8 cellular contexts compared by ENCODE assay signal in genomic region chr7:98250789-98251188, GRCh38. TPM values are rescaled to one million over a fixed set of nuclear protein-coding genes. Genes with fewer than 3 reads are reported as not detected.
DNase-seq lines count a peak whose midpoint lies in the region; ATAC-seq, FAIRE-seq and TF ChIP-seq lines count a peak whose summit lies in the region.

No MANE protein-coding gene starts in this region.

- H3K9ac ChIP-seq in HepG2 (ENCODE audit: insufficient read depth, low read depth, low read length), result peak overlapping the region; percentile 71; the same call in 1 of the 2 replicates
- H3K9ac ChIP-seq in fibroblast of lung (ENCODE audit: insufficient read depth, low read length), result no peak overlapping the region

- no peaks in the 10 kb centered on the region for H4K20me1 ChIP-seq in HepG2 (ENCODE audit: insufficient read depth, low read length)
- H4K20me1 ChIP-seq in fibroblast of lung (ENCODE audit: control insufficient read depth, extremely low read depth, insufficient read depth, low read length), result no peaks in the 10 kb centered on the region

- H3K36me3 Mint-ChIP-seq in activated CD4-positive, alpha-beta memory T cell treated with anti-CD3 and anti-CD28 coated beads, Interleukin-2, amount 10 ng/mL, durations not matched to agents 7 days and 5 days (ENCODE audit: low read depth), result peaks cover 28% of the 10 kb centered on the region

- H3K4me1 Mint-ChIP-seq in activated CD4-positive, alpha-beta memory T cell treated with anti-CD3 and anti-CD28 coated beads, Interleukin-2, amount 10 ng/mL, durations not matched to agents 7 days and 5 days, result peaks cover 53% of the 10 kb centered on the region

- TSS peak; percentile 65 for BruUV-seq in HepG2 (replicated peaks; lab: Mats Ljungman, UMichigan)

- no peak for DNase-seq in HepG2 (ENCODE audit: low spot score)
- DNase-seq in right lobe of liver, result no peak
- DNase-seq in activated CD4-positive, alpha-beta memory T cell treated with anti-CD3 and anti-CD28 coated beads, Interleukin-2, amount 10 ng/mL, durations not matched to agents 7 days and 5 days, result peak; percentile 66
- DNase-seq in fibroblast of lung (ENCODE audit: low read depth in 2 of 2), result no peak
- DNase-seq in stimulated activated CD4-positive, alpha-beta T cell treated with anti-CD3 and anti-CD28 coated beads, Interleukin-4, amount 100 ng/mL, for 24 hours, result peak; percentile 36
- DNase-seq in islet precursor cell, result no peak
- no peak for DNase-seq in NCI-H1694 (lab: John Stamatoyannopoulos, UW)
- DNase-seq in NCI-H226, result no peak

- H3K4me3 ChIP-seq in HepG2 (replicated peaks in 1 of 3; ENCODE audit: insufficient read depth in 1 of 3, low read depth in 2 of 3, low read length in 3 of 3), result peak overlapping the region; percentile 66 to 100 (median 88)
- H3K4me3 ChIP-seq in right lobe of liver, result no peak overlapping the region
- H3K4me3 ChIP-seq in fibroblast of lung (replicated peaks in 1 of 4; ENCODE audit: control extremely low read depth in 1 of 4, insufficient read depth in 1 of 4, low read depth in 3 of 4, low read length in 4 of 4), result peak overlapping the region; percentile 74 to 96 (median 90)

- in situ Hi-C loops in HepG2 (cut with HindIII; ENCODE audit: extremely low pct_ligation_motif_present, low pct_unique_long_range_greater_than_20kb), result no loop called here

- H3K27me3 Mint-ChIP-seq in activated CD4-positive, alpha-beta memory T cell treated with anti-CD3 and anti-CD28 coated beads, Interleukin-2, amount 10 ng/mL, durations not matched to agents 7 days and 5 days, result no peaks in the 10 kb centered on the region

- H3K27me3 ChIP-seq in HepG2 (ENCODE audit: control insufficient read depth in 1 of 2, insufficient read depth in 2 of 2, low read length in 2 of 2), result no peaks in the 10 kb centered on the region; a peak in 1 of 5 replicates
- no peaks in the 10 kb centered on the region for H3K27me3 ChIP-seq in right lobe of liver
- H3K27me3 ChIP-seq in fibroblast of lung (ENCODE audit: control insufficient read depth, insufficient read depth, low read length), result no peaks in the 10 kb centered on the region

- H3K27ac ChIP-seq in HepG2 (ENCODE audit: extremely low read length, insufficient read depth, low read length), result peak overlapping the region; percentile 78
- H3K27ac ChIP-seq in right lobe of liver, result peak overlapping the region in 1 of 3 donors; percentile 71
- no peak overlapping the region for H3K27ac ChIP-seq in fibroblast of lung (ENCODE audit: insufficient read depth, low read length)

- ATAC-seq in HepG2, result 0 out of 3 replicates have a peak, but pooled peaks have one; percentile 3
- no peak for ATAC-seq in right lobe of liver

- H3K4me3 Mint-ChIP-seq in activated CD4-positive, alpha-beta memory T cell treated with anti-CD3 and anti-CD28 coated beads, Interleukin-2, amount 10 ng/mL, durations not matched to agents 7 days and 5 days, result peak overlapping the region; percentile 95

- H3K36me3 ChIP-seq in HepG2 (replicated peaks in 1 of 2; ENCODE audit: control insufficient read depth in 1 of 2, insufficient read depth in 2 of 2, low read length in 2 of 2) (no peaks in the 10 kb centered on the region; a peak in 1 of 5 replicates), right lobe of liver (no peaks in the 10 kb centered on the region), fibroblast of lung (ENCODE audit: control insufficient read depth, insufficient read depth, low read length) (peaks cover 2% of the 10 kb centered on the region)

- intact Hi-C loops in HepG2 (cut with micrococcal nuclease; ENCODE audit: unreplicated experiment) (no loop called here), right lobe of liver (cut with DNase I) (no loop called here)

- no peak for TF ChIP-seq RAD21 in HepG2 (CRISPR knock-in tag; IDR thresholded peaks at IDR 0.05)

- H3K4me2 ChIP-seq in HepG2 (ENCODE audit: low read depth, low read length), result peak overlapping the region; percentile 86
- H3K4me2 ChIP-seq in fibroblast of lung (ENCODE audit: extremely low read depth, insufficient read depth, low read length), result peak overlapping the region; percentile 92

- no peaks in the 10 kb centered on the region for H3K9me3 ChIP-seq in HepG2 (ENCODE audit: low read length)
- H3K9me3 ChIP-seq in right lobe of liver, result no peaks in the 10 kb centered on the region
- no peaks in the 10 kb centered on the region for H3K9me3 ChIP-seq in fibroblast of lung (ENCODE audit: control insufficient read depth, insufficient read depth, low read depth, low read length)

- CTCF ChIA-PET in HepG2 (lab: Yijun Ruan, JAX; ENCODE audit: low intra/inter-chr PET ratio, low total read pairs), result no interaction called here
- CTCF ChIA-PET in activated CD4-positive, alpha-beta memory T cell treated with anti-CD3 and anti-CD28 coated beads, Interleukin-2, amount 10 ng/mL, durations not matched to agents 7 days and 5 days (lab: Charles Lee), result interaction anchor here (0.6 to 2.2 kb wide), 7 partner anchors 9 to 230 kb away, joined by 3 to 9 read pairs (median 4); no protein-coding TSS in a partner anchor

- WGBS in HepG2 (ENCODE audit: low lambda C conversion rate), result 0% methylated on average over 1 of the region's 3 CpGs
- 47% methylated on average over 3 of the region's 3 CpGs for WGBS in right lobe of liver (ENCODE audit: insufficient coverage, low coverage, low lambda C conversion rate, missing lambda C conversion rate)

- H3K27ac Mint-ChIP-seq in activated CD4-positive, alpha-beta memory T cell treated with anti-CD3 and anti-CD28 coated beads, Interleukin-2, amount 10 ng/mL, durations not matched to agents 7 days and 5 days, result peak overlapping the region; percentile 99

- H3K4me1 ChIP-seq in HepG2 (ENCODE audit: insufficient read depth, low read length) (peaks cover 31% of the 10 kb centered on the region), right lobe of liver (peaks cover 0 to 17% (median 4%) of the 10 kb centered on the region in 4 donors), fibroblast of lung (ENCODE audit: control insufficient read depth, extremely low read depth, insufficient read depth, low read length) (peaks cover 8% of the 10 kb centered on the region)

- TF ChIP-seq POLR2A in HepG2 (IDR thresholded peaks at IDR 0.05; ENCODE audit: insufficient read depth in 1 of 2, low read depth in 2 of 2, low read length in 2 of 2), result 0 out of 4 replicates have a peak, but pooled peaks of 1 of the 2 experiments have one; percentile 38
- TF ChIP-seq POLR2A in right lobe of liver (IDR thresholded peaks at IDR 0.05), result no peak

- peak; percentile 84 for FAIRE-seq in HepG2 (lab: Jason Lieb, UNC)

- H3K79me2 ChIP-seq in HepG2 (ENCODE audit: insufficient read depth, low read length), result peaks cover 21% of the 10 kb centered on the region
- peaks cover 16% of the 10 kb centered on the region for H3K79me2 ChIP-seq in fibroblast of lung (ENCODE audit: control insufficient read depth, insufficient read depth, low read length)

- no peaks in the 10 kb centered on the region for H3K9me3 Mint-ChIP-seq in activated CD4-positive, alpha-beta memory T cell treated with anti-CD3 and anti-CD28 coated beads, Interleukin-2, amount 10 ng/mL, durations not matched to agents 7 days and 5 days

- TF ChIP-seq EP300 in HepG2 (IDR thresholded peaks at IDR 0.05; ENCODE audit: low read depth in 2 of 2, low read length in 2 of 2), result no peak
- no peak for TF ChIP-seq EP300 in HepG2 (CRISPR knock-in tag; IDR thresholded peaks at IDR 0.05; ENCODE audit: borderline replicate concordance)

- POLR2A ChIA-PET in HepG2 (lab: Yijun Ruan, JAX), result interaction anchor here (1.1 to 1.8 kb wide), 2 partner anchors 30 to 149 kb away, joined by 3 to 6 read pairs; no protein-coding TSS in a partner anchor
- POLR2A ChIA-PET in activated CD4-positive, alpha-beta memory T cell treated with anti-CD3 and anti-CD28 coated beads, Interleukin-2, amount 10 ng/mL, durations not matched to agents 7 days and 5 days (lab: Charles Lee), result interaction anchor here (0.8 to 3.1 kb wide), 17 partner anchors 9 to 629 kb away, joined by 3 to 33 read pairs (median 4); partner anchors contain the start of genes BRI3 and TRRAP

- H2AFZ ChIP-seq in HepG2 (ENCODE audit: low read length) (peak overlapping the region; percentile 17), fibroblast of lung (ENCODE audit: low read length) (no peak overlapping the region)

- peak; percentile 35 for TF ChIP-seq CTCF in HepG2 (CRISPR knock-in tag; IDR thresholded peaks at IDR 0.05)
- TF ChIP-seq CTCF in right lobe of liver (IDR thresholded peaks at IDR 0.05), result no peak
- no peak for TF ChIP-seq CTCF in fibroblast of lung (conservative IDR thresholded peaks at IDR 0.05 in 1 of 2, IDR thresholded peaks at IDR 0.05 in 1 of 2; ENCODE audit: low read depth in 1 of 2, low read length in 2 of 2)

RNA-seq across cellular contexts. Expression of gene TECPR1, which starts 1.2 kb away (rescaled TPM):
- total RNA-seq in HepG2 (2016; rRNA removed; fragmentation: Illumina TruSeq; extraction: Trizol) (6.3 and 8.3 TPM in 2 replicates), right lobe of liver (10 to 100 TPM in 5 of 6 experiments, 1 to 10 TPM in 1; 9.4 to 14.9 (median 12.4) TPM), fibroblast of lung (24.9 and 39.0 TPM in 2 replicates)
- total RNA-seq in HepG2 (2016; cell fraction: cytosol; rRNA removed; fragmentation: Illumina TruSeq; extraction: Trizol; ENCODE audit: low read depth), result 1.5 and 2.3 TPM in 2 replicates
- total RNA-seq in HepG2 (2016; cell fraction: insoluble cytoplasmic fraction; rRNA removed; fragmentation: Illumina TruSeq; extraction: Trizol), result 5.7 and 9.5 TPM in 2 replicates
- total RNA-seq in HepG2 (2016; cell fraction: membrane; rRNA removed; fragmentation: Illumina TruSeq; extraction: Trizol), result 2.0 and 2.8 TPM in 2 replicates
- 10.0 and 10.5 TPM in 2 replicates for total RNA-seq in HepG2 (2016; cell fraction: nucleus; rRNA removed; fragmentation: Illumina TruSeq; extraction: Trizol)
- polyA plus RNA-seq in HepG2 (2011; rRNA removed) (2.3 and 2.5 TPM in 2 replicates), fibroblast of lung (3.3 and 3.7 TPM in 2 replicates)
- 1.4 and 2.3 TPM in 2 replicates for polyA plus RNA-seq in HepG2 (2011; cell fraction: cytosol; rRNA removed)
- polyA plus RNA-seq in HepG2 (2011; cell fraction: nucleus; rRNA removed), result 15.9 and 17.4 TPM in 2 replicates
- polyA plus RNA-seq in HepG2 (2012), result 4.7 and 7.6 TPM in 2 replicates
- 0.37 and 0.40 TPM in 2 replicates for polyA plus RNA-seq in HepG2 (2016; cell fraction: cytosol; fragmentation: Illumina TruSeq; extraction: Trizol; ENCODE audit: low read depth)
- 2.7 and 2.9 TPM in 2 replicates for polyA plus RNA-seq in HepG2 (2016; cell fraction: insoluble cytoplasmic fraction; fragmentation: Illumina TruSeq; extraction: Trizol; ENCODE audit: low read depth)
- polyA plus RNA-seq in HepG2 (2016; cell fraction: membrane; fragmentation: Illumina TruSeq; extraction: Trizol; ENCODE audit: low read depth), result 0.61 and 0.71 TPM in 2 replicates
- polyA plus RNA-seq in HepG2 (2016; cell fraction: nucleus; fragmentation: Illumina TruSeq; extraction: Trizol; ENCODE audit: insufficient read depth, low read depth), result 15.6 and 16.9 TPM in 2 replicates
- 2.3 and 6.5 TPM in 2 replicates for polyA minus RNA-seq in HepG2 (2011; rRNA and poly(A)+ RNA removed; ENCODE audit: low replicate concordance)
- polyA minus RNA-seq in HepG2 (2011; cell fraction: cytosol; rRNA and poly(A)+ RNA removed), result 2.5 and 4.0 TPM in 2 replicates
- polyA minus RNA-seq in HepG2 (2011; cell fraction: nucleus; rRNA and poly(A)+ RNA removed), result 5.9 and 7.1 TPM in 2 replicates
- total RNA-seq in activated CD4-positive, alpha-beta memory T cell treated with anti-CD3 and anti-CD28 coated beads, Interleukin-2, amount 10 ng/mL, durations not matched to agents 7 days and 5 days, result 10 to 100 TPM; 63.9 to 69.4 TPM
- polyA plus RNA-seq in fibroblast of lung (2012), result 15.4 and 15.6 TPM in 2 replicates
- polyA minus RNA-seq in fibroblast of lung (ENCODE audit: low replicate concordance), result 7.7 and 9.1 TPM in 2 replicates

RNA-seq across cellular contexts. Expression of gene BRI3, which starts 30.7 kb away (rescaled TPM):
- total RNA-seq in HepG2 (2016; rRNA removed; fragmentation: Illumina TruSeq; extraction: Trizol) (37.2 and 54.0 TPM in 2 replicates), right lobe of liver (100 to 1,000 TPM in 4 of 6 experiments, 10 to 100 TPM in 2; 34.7 to 160 (median 137) TPM), fibroblast of lung (77.8 and 104 TPM in 2 replicates)
- total RNA-seq in HepG2 (2016; cell fraction: cytosol; rRNA removed; fragmentation: Illumina TruSeq; extraction: Trizol; ENCODE audit: low read depth), result 362 and 379 TPM in 2 replicates
- 32.4 and 58.8 TPM in 2 replicates for total RNA-seq in HepG2 (2016; cell fraction: insoluble cytoplasmic fraction; rRNA removed; fragmentation: Illumina TruSeq; extraction: Trizol)
- 234 and 253 TPM in 2 replicates for total RNA-seq in HepG2 (2016; cell fraction: membrane; rRNA removed; fragmentation: Illumina TruSeq; extraction: Trizol)
- 25.6 and 29.4 TPM in 2 replicates for total RNA-seq in HepG2 (2016; cell fraction: nucleus; rRNA removed; fragmentation: Illumina TruSeq; extraction: Trizol)
- polyA plus RNA-seq in HepG2 (2011; rRNA removed) (103 and 113 TPM in 2 replicates), fibroblast of lung (164 and 172 TPM in 2 replicates)
- 80.0 TPM in 2 replicates for polyA plus RNA-seq in HepG2 (2011; cell fraction: cytosol; rRNA removed)
- polyA plus RNA-seq in HepG2 (2011; cell fraction: nucleus; rRNA removed), result 27.5 and 33.8 TPM in 2 replicates
- 83.2 and 95.1 TPM in 2 replicates for polyA plus RNA-seq in HepG2 (2012)
- 889 and 952 TPM in 2 replicates for polyA plus RNA-seq in HepG2 (2016; cell fraction: cytosol; fragmentation: Illumina TruSeq; extraction: Trizol; ENCODE audit: low read depth)
- polyA plus RNA-seq in HepG2 (2016; cell fraction: insoluble cytoplasmic fraction; fragmentation: Illumina TruSeq; extraction: Trizol; ENCODE audit: low read depth), result 61.2 and 81.9 TPM in 2 replicates
- 488 and 495 TPM in 2 replicates for polyA plus RNA-seq in HepG2 (2016; cell fraction: membrane; fragmentation: Illumina TruSeq; extraction: Trizol; ENCODE audit: low read depth)
- polyA plus RNA-seq in HepG2 (2016; cell fraction: nucleus; fragmentation: Illumina TruSeq; extraction: Trizol; ENCODE audit: insufficient read depth, low read depth), result 59.1 and 78.9 TPM in 2 replicates
- 61.6 and 63.3 TPM in 2 replicates for polyA minus RNA-seq in HepG2 (2011; rRNA and poly(A)+ RNA removed; ENCODE audit: low replicate concordance)
- 27.4 and 34.8 TPM in 2 replicates for polyA minus RNA-seq in HepG2 (2011; cell fraction: cytosol; rRNA and poly(A)+ RNA removed)
- 22.8 and 23.6 TPM in 2 replicates for polyA minus RNA-seq in HepG2 (2011; cell fraction: nucleus; rRNA and poly(A)+ RNA removed)
- total RNA-seq in activated CD4-positive, alpha-beta memory T cell treated with anti-CD3 and anti-CD28 coated beads, Interleukin-2, amount 10 ng/mL, durations not matched to agents 7 days and 5 days, result 10 to 100 TPM; 49.4 to 49.9 TPM
- polyA plus RNA-seq in fibroblast of lung (2012), result 267 and 318 TPM in 2 replicates
- 379 and 477 TPM in 2 replicates for polyA minus RNA-seq in fibroblast of lung (ENCODE audit: low replicate concordance)

RNA-seq across cellular contexts. Expression of gene BHLHA15, which starts 39.5 kb away (rescaled TPM):
- 4.4 and 6.1 TPM in 2 replicates for total RNA-seq in HepG2 (2016; rRNA removed; fragmentation: Illumina TruSeq; extraction: Trizol)
- 0.44 and 1.3 TPM in 2 replicates for total RNA-seq in HepG2 (2016; cell fraction: cytosol; rRNA removed; fragmentation: Illumina TruSeq; extraction: Trizol; ENCODE audit: low read depth)
- 4.0 and 5.3 TPM in 2 replicates for total RNA-seq in HepG2 (2016; cell fraction: insoluble cytoplasmic fraction; rRNA removed; fragmentation: Illumina TruSeq; extraction: Trizol)
- total RNA-seq in HepG2 (2016; cell fraction: membrane; rRNA removed; fragmentation: Illumina TruSeq; extraction: Trizol), result 2.9 and 3.3 TPM in 2 replicates
- total RNA-seq in HepG2 (2016; cell fraction: nucleus; rRNA removed; fragmentation: Illumina TruSeq; extraction: Trizol), result 3.8 and 5.3 TPM in 2 replicates
- 1.9 and 2.3 TPM in 2 replicates for polyA plus RNA-seq in HepG2 (2011; rRNA removed)
- 2.0 and 3.2 TPM in 2 replicates for polyA plus RNA-seq in HepG2 (2011; cell fraction: cytosol; rRNA removed)
- polyA plus RNA-seq in HepG2 (2011; cell fraction: nucleus; rRNA removed), result 2.5 and 3.0 TPM in 2 replicates
- polyA plus RNA-seq in HepG2 (2012), result 0.83 and 1.6 TPM in 2 replicates
- 0.18 and 0.37 TPM in 2 replicates for polyA plus RNA-seq in HepG2 (2016; cell fraction: cytosol; fragmentation: Illumina TruSeq; extraction: Trizol; ENCODE audit: low read depth)
- polyA plus RNA-seq in HepG2 (2016; cell fraction: insoluble cytoplasmic fraction; fragmentation: Illumina TruSeq; extraction: Trizol; ENCODE audit: low read depth), result 2.3 and 3.1 TPM in 2 replicates
- 0.77 and 1.0 TPM in 2 replicates for polyA plus RNA-seq in HepG2 (2016; cell fraction: membrane; fragmentation: Illumina TruSeq; extraction: Trizol; ENCODE audit: low read depth)
- polyA plus RNA-seq in HepG2 (2016; cell fraction: nucleus; fragmentation: Illumina TruSeq; extraction: Trizol; ENCODE audit: insufficient read depth, low read depth), result 3.6 and 4.4 TPM in 2 replicates
- polyA minus RNA-seq in HepG2 (2011; rRNA and poly(A)+ RNA removed; ENCODE audit: low replicate concordance), result 2.7 TPM in 1 of 2 replicates, not detected in the other
- polyA minus RNA-seq in HepG2 (2011; cell fraction: cytosol; rRNA and poly(A)+ RNA removed), result 2.5 and 3.4 TPM in 2 replicates
- 1.8 and 2.7 TPM in 2 replicates for polyA minus RNA-seq in HepG2 (2011; cell fraction: nucleus; rRNA and poly(A)+ RNA removed)
- 10 to 100 TPM in 2 of 6 experiments, 1 to 10 TPM in 4; 2.3 to 25.9 (median 5.3) TPM for total RNA-seq in right lobe of liver
- total RNA-seq in activated CD4-positive, alpha-beta memory T cell treated with anti-CD3 and anti-CD28 coated beads, Interleukin-2, amount 10 ng/mL, durations not matched to agents 7 days and 5 days, result under 1 TPM; 0.43 TPM
- 0.33 and 0.51 TPM in 2 replicates for total RNA-seq in fibroblast of lung
- polyA plus RNA-seq in fibroblast of lung, result not detected in 2 replicates
- 0.21 TPM in 1 of 2 replicates, not detected in the other for polyA plus RNA-seq in fibroblast of lung (2012)
- not detected in 2 replicates for polyA minus RNA-seq in fibroblast of lung (ENCODE audit: low replicate concordance)

Comparison
In these comparisons a context has a peak if more than half of its experiments do, and no peak if none do; other contexts are left out.
1. H3K4me3 ChIP-seq: peak in HepG2 (3 of 3) and fibroblast of lung (4 of 4); none in right lobe of liver (0 of 3).
2. DNase-seq: peak in activated CD4-positive, alpha-beta memory T cell treated with anti-CD3 and anti-CD28 coated beads, Interleukin-2, amount 10 ng/mL, durations not matched to agents 7 days and 5 days (single experiment) and stimulated activated CD4-positive, alpha-beta T cell treated with anti-CD3 and anti-CD28 coated beads, Interleukin-4, amount 100 ng/mL, for 24 hours (single experiment); none in HepG2 (single experiment), right lobe of liver (0 of 3), fibroblast of lung (0 of 2), islet precursor cell (single experiment), NCI-H1694 (single experiment) and NCI-H226 (single experiment).